In the genomic region with DNA sequence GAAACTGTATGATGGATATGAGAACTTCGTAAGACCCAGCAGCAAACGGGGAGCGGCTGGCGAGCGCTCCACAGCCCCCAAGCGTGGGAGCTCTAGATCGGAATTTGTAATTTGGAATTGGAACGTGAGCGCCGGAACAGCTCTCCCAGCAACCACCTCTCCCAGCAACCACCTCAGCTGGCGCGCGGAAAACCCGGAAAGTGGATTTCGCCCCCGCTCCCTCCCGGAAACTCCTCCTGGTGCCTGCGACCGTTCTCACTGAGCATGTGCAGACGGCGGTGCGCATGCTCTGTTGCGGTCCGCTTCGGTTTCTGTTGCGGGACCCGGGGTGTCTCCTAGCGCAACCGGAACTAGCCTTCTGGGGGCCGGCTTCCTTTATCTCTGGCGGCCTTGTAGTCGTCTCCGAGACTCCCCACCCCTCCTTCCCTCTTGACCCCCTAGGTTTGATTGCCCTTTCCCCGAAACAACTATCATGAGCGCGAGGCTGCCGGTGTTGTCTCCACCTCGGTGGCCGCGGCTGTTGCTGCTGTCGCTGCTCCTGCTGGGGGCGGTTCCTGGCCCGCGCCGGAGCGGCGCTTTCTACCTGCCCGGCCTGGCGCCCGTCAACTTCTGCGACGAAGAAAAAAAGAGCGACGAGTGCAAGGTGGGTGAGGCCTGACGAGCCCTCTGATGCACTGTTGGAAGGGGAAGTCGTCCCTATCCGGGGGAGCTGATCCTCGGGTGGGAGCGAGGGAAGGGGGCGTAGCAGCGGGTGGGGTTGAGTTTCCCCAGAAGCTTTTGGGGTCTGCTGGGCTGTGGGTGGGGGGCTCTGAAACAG, we compare ENCODE assay signal across 8 cellular contexts. TPM values are rescaled to one million over a fixed set of nuclear protein-coding genes. Genes with fewer than 3 reads are reported as not detected.
A peak's percentile ranks its signal among the peaks of the same experiment; 100 is the strongest.
DNase-seq lines count a peak whose midpoint lies in the region; ATAC-seq and TF ChIP-seq lines count a peak whose summit lies in the region.

A gene with protein sequence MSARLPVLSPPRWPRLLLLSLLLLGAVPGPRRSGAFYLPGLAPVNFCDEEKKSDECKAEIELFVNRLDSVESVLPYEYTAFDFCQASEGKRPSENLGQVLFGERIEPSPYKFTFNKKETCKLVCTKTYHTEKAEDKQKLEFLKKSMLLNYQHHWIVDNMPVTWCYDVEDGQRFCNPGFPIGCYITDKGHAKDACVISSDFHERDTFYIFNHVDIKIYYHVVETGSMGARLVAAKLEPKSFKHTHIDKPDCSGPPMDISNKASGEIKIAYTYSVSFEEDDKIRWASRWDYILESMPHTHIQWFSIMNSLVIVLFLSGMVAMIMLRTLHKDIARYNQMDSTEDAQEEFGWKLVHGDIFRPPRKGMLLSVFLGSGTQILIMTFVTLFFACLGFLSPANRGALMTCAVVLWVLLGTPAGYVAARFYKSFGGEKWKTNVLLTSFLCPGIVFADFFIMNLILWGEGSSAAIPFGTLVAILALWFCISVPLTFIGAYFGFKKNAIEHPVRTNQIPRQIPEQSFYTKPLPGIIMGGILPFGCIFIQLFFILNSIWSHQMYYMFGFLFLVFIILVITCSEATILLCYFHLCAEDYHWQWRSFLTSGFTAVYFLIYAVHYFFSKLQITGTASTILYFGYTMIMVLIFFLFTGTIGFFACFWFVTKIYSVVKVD (plus strand): TSS at position 338 of the 817 bp plus-strand sequence. CDS start 135 bp downstream, at position 473.

- no peaks in the 10 kb centered on the region for H3K36me3 ChIP-seq in spleen

- peak within 1 kb of the TSS; percentile 94 for H3K4me3 ChIP-seq in AG04450 (ENCODE audit: low read depth, low read length)
- peak within 1 kb of the TSS; percentile 65 to 95 (median 87) for H3K4me3 ChIP-seq in spleen

- peaks cover 4% of the 10 kb centered on the region; the same call in 1 of the 2 replicates for H3K9me3 ChIP-seq in AG04450 (ENCODE audit: control insufficient read depth, insufficient read depth, low read length)
- no peaks in the 10 kb centered on the region for H3K9me3 ChIP-seq in spleen

- H3K27ac Mint-ChIP-seq in activated B cell treated with CpG ODN at 0.5 μM for 24 hours = peak within 1 kb of the TSS; percentile 97
- H3K27ac Mint-ChIP-seq in immature natural killer cell = peak within 1 kb of the TSS; percentile 93 to 99 (median 97)

- ATAC-seq in GM18909 (IDR thresholded peaks at IDR 0.05; ENCODE audit: poor library complexity, unreplicated experiment) (peak; percentile 64), HG03175 (IDR thresholded peaks at IDR 0.05; ENCODE audit: unreplicated experiment) (peak; percentile 49), activated B cell treated with CpG ODN at 0.5 μM for 24 hours (ENCODE audit: low read depth) (peak; percentile 61)

- H3K4me1 ChIP-seq in spleen = peaks cover 49 to 90% (median 83%) of the 10 kb centered on the region in 6 donors

- intact Hi-C loops in activated B cell treated with CpG ODN at 0.5 μM for 24 hours (cut with micrococcal nuclease) (loop anchor here (1.0 to 5.0 kb wide), 4 partner anchors 15 to 244 kb away; a partner anchor contains a TSS), spleen (cut with DNase I; ENCODE audit: low total_unique reads) (loop anchor here (10.0 kb wide), 1 partner anchor 227 kb away; no protein-coding TSS in a partner anchor)

- peak within 1 kb of the TSS; percentile 42 for H3K27ac ChIP-seq in AG04450 (ENCODE audit: low read depth, low read length)
- H3K27ac ChIP-seq in caudate nucleus (ENCODE audit: low read depth, low read length) = peak within 1 kb of the TSS; percentile 84
- H3K27ac ChIP-seq in spleen = peak within 1 kb of the TSS; percentile 78 to 98 (median 93)

- POLR2A ChIA-PET in AG04450 (lab: Yijun Ruan, JAX) (interaction anchor here (0.7 kb wide), 1 partner anchor 33 kb away, joined by 3 read pairs; no protein-coding TSS in a partner anchor), activated B cell treated with CpG ODN at 0.5 μM for 24 hours (lab: Charles Lee) (interaction anchor here (0.5 to 1.6 kb wide), 14 partner anchors 23 to 736 kb away, joined by 3 to 11 read pairs (median 3); a partner anchor contains a TSS)

- peaks cover 84% of the 10 kb centered on the region for H3K4me1 Mint-ChIP-seq in activated B cell treated with CpG ODN at 0.5 μM for 24 hours
- peaks cover 83 to 96% of the 10 kb centered on the region in 2 donors for H3K4me1 Mint-ChIP-seq in immature natural killer cell

- H3K27me3 Mint-ChIP-seq in activated B cell treated with CpG ODN at 0.5 μM for 24 hours (no peaks in the 10 kb centered on the region), immature natural killer cell (ENCODE audit: low read depth in 3 of 3) (peaks cover 23 to 35% (median 34%) of the 10 kb centered on the region in 3 donors)

- H3K9me3 Mint-ChIP-seq in activated B cell treated with CpG ODN at 0.5 μM for 24 hours (peaks cover 3% of the 10 kb centered on the region), immature natural killer cell (no peaks in the 10 kb centered on the region)

- TF ChIP-seq CTCF in AG04450 (IDR thresholded peaks at IDR 0.05; ENCODE audit: low read depth, low read length) (no peak), activated B cell treated with CpG ODN at 0.5 μM for 24 hours (IDR thresholded peaks at IDR 0.05) (no peak), spleen (IDR thresholded peaks at IDR 0.05 in 8 of 11, conservative IDR thresholded peaks at IDR 0.05 in 3 of 11) (peak in 1 of 11 experiments; percentile 17)

- CTCF ChIA-PET in AG04450 (lab: Charles Lee) = interaction anchor here (3.7 to 6.8 kb wide), 2 partner anchors 60 to 64 kb away, joined by 25 to 77 read pairs; no protein-coding TSS in a partner anchor
- CTCF ChIA-PET in activated B cell treated with CpG ODN at 0.5 μM for 24 hours (lab: Charles Lee) = interaction anchor here (0.6 to 1.8 kb wide), 3 partner anchors 59 to 248 kb away, joined by 3 to 6 read pairs (median 3); no protein-coding TSS in a partner anchor

- H3K27me3 ChIP-seq in AG04450 (ENCODE audit: control insufficient read depth, insufficient read depth, low read length) = no peaks in the 10 kb centered on the region
- no peaks in the 10 kb centered on the region for H3K27me3 ChIP-seq in spleen (replicated peaks in 1 of 7)

- DNase-seq in AG04450 (ENCODE audit: low read depth, low spot score) (peak; percentile 95), NCI-H345 (lab: John Stamatoyannopoulos, UW) (peak; percentile 98), activated B cell treated with CpG ODN at 0.5 μM for 24 hours (peak; percentile 98), caudate nucleus (lab: John Stamatoyannopoulos, UW) (peak; percentile 15 to 97 (median 92)), immature natural killer cell (peak; percentile 98), spleen (peak; percentile 98)

- WGBS in spleen, 5 donors = 0 to 1% (median 0%) methylated on average over 56 to 61 of the region's 61 CpGs

- peak in 2 of 3 donors; percentile 30 to 61 for TF ChIP-seq POLR2A in spleen (IDR thresholded peaks at IDR 0.05)

- H3K4me3 Mint-ChIP-seq in activated B cell treated with CpG ODN at 0.5 μM for 24 hours = peak within 1 kb of the TSS; percentile 97
- peak within 1 kb of the TSS; percentile 94 to 99 (median 96) for H3K4me3 Mint-ChIP-seq in immature natural killer cell

- H3K36me3 Mint-ChIP-seq in activated B cell treated with CpG ODN at 0.5 μM for 24 hours (ENCODE audit: low read depth) (peaks cover 17% of the 10 kb centered on the region), immature natural killer cell (no peaks in the 10 kb centered on the region)

RNA-seq across cellular contexts. Expression of the gene that starts here (rescaled TPM):
- polyA plus RNA-seq in AG04450 (2011; rRNA removed) (86.2 and 125 TPM in 2 replicates), immature natural killer cell (100 to 1,000 TPM in 1 of 3 donors, 10 to 100 TPM in 2; 57.5 to 109 (median 83.0) TPM), spleen (10 to 100 TPM; 28.8 to 39.6 (median 34.5) TPM)
- 57.9 and 110 TPM in 2 replicates for polyA minus RNA-seq in AG04450 (2011; rRNA and poly(A)+ RNA removed)
- total RNA-seq in activated B cell treated with CpG ODN at 0.5 μM for 24 hours (68.1 and 76.0 TPM in 2 replicates), spleen (100 to 1,000 TPM in 4 of 7 donors, 10 to 100 TPM in 3; 82.7 to 134 (median 103) TPM)

Comparison
In these comparisons a context has a peak if more than half of its experiments do, and no peak if none do; other contexts are left out.
1. Peak in every context shown above with its lines: DNase-seq, ATAC-seq, H3K4me3 ChIP-seq and H3K27ac ChIP-seq.
2. H3K27ac ChIP-seq: peak in every context shown above with its lines; median percentile 93 in spleen; 84 in caudate nucleus; 42 in AG04450.